Comparison of ENCODE assay signal across 16 cellular contexts in the genomic region with DNA sequence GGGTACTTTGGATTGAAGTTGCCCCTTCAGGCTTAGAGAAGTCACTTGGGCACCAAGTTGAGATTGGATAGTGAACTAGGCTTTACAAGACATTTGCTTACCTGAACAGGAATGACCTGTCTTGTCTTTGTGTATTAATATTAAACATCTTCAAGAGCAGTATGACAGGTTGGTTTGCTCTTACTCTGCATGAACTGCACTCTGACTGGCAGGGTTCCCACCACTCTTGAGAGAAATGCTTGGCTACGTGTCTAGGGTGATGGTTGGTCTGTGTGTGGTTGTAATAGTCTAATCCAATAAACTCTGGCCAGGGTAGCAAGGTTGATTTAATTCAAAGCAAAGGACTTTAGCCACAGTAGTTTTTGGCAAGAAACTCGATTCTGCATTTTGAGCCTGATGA. TPM values are rescaled to one million over a fixed set of nuclear protein-coding genes. Genes with fewer than 3 reads are reported as not detected.
A peak's percentile ranks its signal among the peaks of the same experiment; 100 is the strongest.
DNase-seq lines count a peak whose midpoint lies in the region; ATAC-seq and TF ChIP-seq lines count a peak whose summit lies in the region.
"Had no signal": no experiment of that assay in that cellular context is flagged by ENCODE, and none has a peak within 500 bp of the region (broad histone marks: within the 10 kb centered on the region; RNA-seq: fewer than 3 reads in every experiment).

No MANE protein-coding gene starts in this region.

- H3K27ac Mint-ChIP-seq in CD4-positive, CD25-positive, alpha-beta regulatory T cell: peak overlapping the region in 2 of 3 donors; percentile 22 to 50
- H3K27ac Mint-ChIP-seq in activated CD4-positive, alpha-beta T cell treated with anti-CD3 and anti-CD28 coated beads, Interleukin-2, amount 10 ng/mL, durations not matched to agents 24 days and 14 days: no peak overlapping the region
- H3K27ac Mint-ChIP-seq: natural killer cell had no signal

- intact Hi-C loops in PC-3 (cut with micrococcal nuclease): loop anchor here (2.0 kb wide), 1 partner anchor 86 kb away; no protein-coding TSS in a partner anchor
- intact Hi-C loops in activated CD4-positive, alpha-beta T cell treated with anti-CD3 and anti-CD28 coated beads, Interleukin-2, amount 10 ng/mL, durations not matched to agents 24 days and 14 days (cut with micrococcal nuclease): no loop called here

- H3K36me3 ChIP-seq in CD4-positive, CD25-positive, alpha-beta regulatory T cell (ENCODE audit: control insufficient read depth, insufficient read depth, low read length): no peaks in the 10 kb centered on the region
- no peaks in the 10 kb centered on the region for H3K36me3 ChIP-seq in PC-3 (ENCODE audit: low read depth, low read length)
- H3K36me3 ChIP-seq: lower lobe of right lung, transverse colon had no signal

- H3K4me1 Mint-ChIP-seq in CD4-positive, CD25-positive, alpha-beta regulatory T cell: peaks cover 3 to 10% (median 8%) of the 10 kb centered on the region in 4 donors
- H3K4me1 Mint-ChIP-seq in activated CD4-positive, alpha-beta T cell treated with anti-CD3 and anti-CD28 coated beads, Interleukin-2, amount 10 ng/mL, durations not matched to agents 24 days and 14 days: peaks cover 13% of the 10 kb centered on the region

- peak overlapping the region in 1 of 4 donors; percentile 79 for H3K4me3 Mint-ChIP-seq in CD4-positive, CD25-positive, alpha-beta regulatory T cell
- no peak overlapping the region for H3K4me3 Mint-ChIP-seq in activated CD4-positive, alpha-beta T cell treated with anti-CD3 and anti-CD28 coated beads, Interleukin-2, amount 10 ng/mL, durations not matched to agents 24 days and 14 days
- H3K4me3 Mint-ChIP-seq: natural killer cell had no signal

- no peaks in the 10 kb centered on the region for H3K27me3 Mint-ChIP-seq in CD4-positive, CD25-positive, alpha-beta regulatory T cell
- no peaks in the 10 kb centered on the region for H3K27me3 Mint-ChIP-seq in activated CD4-positive, alpha-beta T cell treated with anti-CD3 and anti-CD28 coated beads, Interleukin-2, amount 10 ng/mL, durations not matched to agents 24 days and 14 days

- TF ChIP-seq CTCF in PC-3 (conservative IDR thresholded peaks at IDR 0.05; ENCODE audit: low read depth, low read length) (no peak), fibroblast of the aortic adventitia (IDR thresholded peaks at IDR 0.05; ENCODE audit: insufficient read depth, low read length) (no peak)

- H2AFZ ChIP-seq in PC-3 (ENCODE audit: low read length): no peak overlapping the region
- H2AFZ ChIP-seq: GM23248 had no signal

- H3K9ac ChIP-seq in PC-3 (ENCODE audit: low read length): no peak overlapping the region
- H3K9ac ChIP-seq: GM23248 had no signal

- no peak overlapping the region for H3K4me3 ChIP-seq in CD4-positive, CD25-positive, alpha-beta regulatory T cell (ENCODE audit: low read depth, low read length)
- H3K4me3 ChIP-seq in PC-3 (ENCODE audit: low read length) (peak overlapping the region; percentile 38), fibroblast of the aortic adventitia (ENCODE audit: low read depth, low read length) (no peak overlapping the region)
- H3K4me3 ChIP-seq: GM23248, lower lobe of right lung, transverse colon had no signal

- H3K79me2 ChIP-seq in PC-3 (ENCODE audit: low read length): peaks cover 62% of the 10 kb centered on the region

- no peaks in the 10 kb centered on the region for H3K9me3 ChIP-seq in CD4-positive, CD25-positive, alpha-beta regulatory T cell (ENCODE audit: control insufficient read depth in 2 of 2, low read length in 2 of 2)
- H3K9me3 ChIP-seq in PC-3 (ENCODE audit: low read length): no peaks in the 10 kb centered on the region
- H3K9me3 ChIP-seq: lower lobe of right lung, transverse colon had no signal

- no peaks in the 10 kb centered on the region for H3K27me3 ChIP-seq in CD4-positive, CD25-positive, alpha-beta regulatory T cell (ENCODE audit: control insufficient read depth, insufficient read depth, low read length)
- no peaks in the 10 kb centered on the region for H3K27me3 ChIP-seq in PC-3 (ENCODE audit: low read length)
- H3K27me3 ChIP-seq: transverse colon had no signal

- POLR2A ChIA-PET in PC-3 (lab: Charles Lee; ENCODE audit: unreplicated experiment): no interaction called here

- no peaks in the 10 kb centered on the region for H4K20me1 ChIP-seq in PC-3 (ENCODE audit: low read length)

- peak overlapping the region; percentile 75 for H3K4me2 ChIP-seq in PC-3 (ENCODE audit: low read length)

- BruUV-seq in PC-3 (replicated peaks; lab: Mats Ljungman, UMichigan): no TSS peak

- ATAC-seq in CD4-positive, CD25-positive, alpha-beta regulatory T cell (ENCODE audit: low read depth in 2 of 2): no peak
- ATAC-seq in PC-3 (peak; percentile 14), GM21737 (IDR thresholded peaks at IDR 0.05; ENCODE audit: unreplicated experiment) (no peak), GM19397 (IDR thresholded peaks at IDR 0.05; ENCODE audit: unreplicated experiment) (no peak)
- ATAC-seq: activated CD4-positive, CD25-positive, alpha-beta regulatory T cell treated with anti-CD3 and anti-CD28 coated beads, Interleukin-2, amount 50 U/mL, for 24 hours; natural killer cell had no signal

- peaks cover 4% of the 10 kb centered on the region for H3F3A ChIP-seq in PC-3 (ENCODE audit: low read length, unreplicated experiment)

- no peak overlapping the region for H3K27ac ChIP-seq in CD4-positive, CD25-positive, alpha-beta regulatory T cell (ENCODE audit: insufficient read depth, low read length, poor library complexity, severe bottlenecking)
- H3K27ac ChIP-seq in PC-3 (ENCODE audit: low read length): peak overlapping the region; percentile 55
- H3K27ac ChIP-seq: GM23248, lower lobe of right lung, transverse colon had no signal

- no peaks in the 10 kb centered on the region for H3K9me3 Mint-ChIP-seq in CD4-positive, CD25-positive, alpha-beta regulatory T cell
- no peaks in the 10 kb centered on the region for H3K9me3 Mint-ChIP-seq in activated CD4-positive, alpha-beta T cell treated with anti-CD3 and anti-CD28 coated beads, Interleukin-2, amount 10 ng/mL, durations not matched to agents 24 days and 14 days
- H3K9me3 Mint-ChIP-seq: natural killer cell had no signal

- peaks cover under 1% of the 10 kb centered on the region for H3K36me3 Mint-ChIP-seq in CD4-positive, CD25-positive, alpha-beta regulatory T cell
- no peaks in the 10 kb centered on the region for H3K36me3 Mint-ChIP-seq in activated CD4-positive, alpha-beta T cell treated with anti-CD3 and anti-CD28 coated beads, Interleukin-2, amount 10 ng/mL, durations not matched to agents 24 days and 14 days (ENCODE audit: low read depth)
- H3K36me3 Mint-ChIP-seq: natural killer cell had no signal

- no peaks in the 10 kb centered on the region for H3K9me2 ChIP-seq in PC-3 (replicated peaks; ENCODE audit: low read length)

- CTCF ChIA-PET in PC-3 (lab: Charles Lee): no interaction called here

- peaks cover 10% of the 10 kb centered on the region for H3K4me1 ChIP-seq in CD4-positive, CD25-positive, alpha-beta regulatory T cell (ENCODE audit: control insufficient read depth, insufficient read depth, low read length, poor library complexity, severe bottlenecking)
- H3K4me1 ChIP-seq in PC-3 (ENCODE audit: insufficient read depth, low read length): peaks cover 27% of the 10 kb centered on the region

- no peak for DNase-seq in CD4-positive, CD25-positive, alpha-beta regulatory T cell
- peak; percentile 22 for DNase-seq in NCI-H1105 (lab: John Stamatoyannopoulos, UW)
- DNase-seq in PC-3: peak; percentile 98
- DNase-seq in fibroblast of the aortic adventitia (ENCODE audit: low read depth): peak; percentile 17
- no peak for DNase-seq in activated CD4-positive, alpha-beta T cell treated with anti-CD3 and anti-CD28 coated beads, Interleukin-2, amount 10 ng/mL, durations not matched to agents 24 days and 14 days
- no peak for DNase-seq in cortex of kidney (lab: John Stamatoyannopoulos, UW)
- DNase-seq: GM23248; Kasumi-1; lower lobe of right lung; natural killer cell; NCI-H1930; stimulated activated CD4-positive, alpha-beta T cell treated with anti-CD3 and anti-CD28 coated beads, Interleukin-4, amount 100 ng/mL, for 4 hours; transverse colon had no signal

RNA-seq across cellular contexts. Expression of gene SPTBN2, which starts 20.1 kb away (rescaled TPM):
- 0.52 TPM for total RNA-seq in CD4-positive, CD25-positive, alpha-beta regulatory T cell
- not detected for polyA plus RNA-seq in CD4-positive, CD25-positive, alpha-beta regulatory T cell
- 74.9 and 154 TPM in 2 replicates for total RNA-seq in PC-3 (2014; rRNA removed)
- total RNA-seq in fibroblast of the aortic adventitia (ENCODE audit: low replicate concordance): 0.27 and 4.9 TPM in 2 replicates
- 0.88 and 1.6 TPM in 2 replicates for total RNA-seq in activated CD4-positive, alpha-beta T cell treated with anti-CD3 and anti-CD28 coated beads, Interleukin-2, amount 10 ng/mL, durations not matched to agents 24 days and 14 days
- polyA plus RNA-seq: GM23248 had no signal

Comparison
In these comparisons a context has a peak if more than half of its experiments do, and no peak if none do; other contexts are left out.
1. DNase-seq: peak in NCI-H1105 (single experiment), PC-3 (single experiment) and fibroblast of the aortic adventitia (single experiment); none in CD4-positive, CD25-positive, alpha-beta regulatory T cell (0 of 3), activated CD4-positive, alpha-beta T cell treated with anti-CD3 and anti-CD28 coated beads, Interleukin-2, amount 10 ng/mL, durations not matched to agents 24 days and 14 days (single experiment) and cortex of kidney (single experiment).
2. RNA of gene SPTBN2, which starts 20.1 kb away (total RNA-seq): 74.9 to 154 TPM in PC-3; 0.88 to 1.6 TPM in activated CD4-positive, alpha-beta T cell treated with anti-CD3 and anti-CD28 coated beads, Interleukin-2, amount 10 ng/mL, durations not matched to agents 24 days and 14 days, 0.52 TPM in CD4-positive, CD25-positive, alpha-beta regulatory T cell (single experiment) and 0.27 to 4.9 TPM in fibroblast of the aortic adventitia; every median in the first group is over 10 times any median in the second.